ENCODE assay signal across 8 cellular contexts in the genomic region with DNA sequence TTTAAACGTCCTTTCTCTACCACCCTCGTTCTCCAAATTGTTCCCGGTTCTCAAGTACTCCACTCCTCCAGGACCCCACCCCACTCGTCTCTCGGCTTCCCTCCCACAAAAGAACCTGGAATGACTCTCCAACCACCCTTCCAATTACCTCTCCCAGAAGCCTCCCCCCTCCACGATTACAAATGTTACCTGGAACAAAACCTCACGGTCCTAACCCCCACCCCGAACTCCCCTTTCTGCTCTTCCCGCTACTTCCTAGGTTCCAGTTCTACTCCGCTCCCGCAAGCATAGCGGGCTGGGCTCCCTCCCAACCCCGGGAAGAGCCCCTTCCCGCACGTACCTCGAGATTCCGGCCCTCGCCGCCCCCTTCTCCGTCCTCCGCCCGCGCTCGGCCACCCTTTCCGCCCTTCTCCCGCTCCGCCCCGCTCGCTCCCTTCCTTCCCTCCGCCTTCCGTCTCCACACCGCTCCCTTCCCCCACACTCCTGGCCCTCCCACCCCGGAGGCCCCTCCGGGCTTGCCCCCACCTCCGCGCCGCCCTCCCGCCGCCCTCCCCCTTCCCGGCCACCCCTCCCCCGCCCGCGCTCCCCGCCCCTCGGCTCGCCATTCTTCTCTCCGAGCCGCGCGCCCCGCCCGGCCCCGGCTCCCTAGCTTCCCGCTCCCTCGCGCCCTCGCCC. TPM values are rescaled to one million over a fixed set of nuclear protein-coding genes. Genes with fewer than 3 reads are reported as not detected.
DNase-seq lines count a peak whose midpoint lies in the region; ATAC-seq, FAIRE-seq and TF ChIP-seq lines count a peak whose summit lies in the region.

No MANE protein-coding gene starts in this region.

- peak overlapping the region; percentile 96 for H2AK5ac ChIP-seq in trophoblast cell (ENCODE audit: low read length)

- H3K4me1 ChIP-seq in trophoblast cell (ENCODE audit: control insufficient read depth in 1 of 2, insufficient read depth in 2 of 2, low read length in 2 of 2), result no peaks in the 10 kb centered on the region
- H3K4me1 ChIP-seq in tibial nerve, result peaks cover 0 to 39% (median 11%) of the 10 kb centered on the region in 4 donors

- H3K36me3 ChIP-seq in SK-N-MC (ENCODE audit: insufficient read depth, low read length), result peaks cover 4% of the 10 kb centered on the region; the same call in 1 of the 2 replicates
- peaks cover 6 to 7% of the 10 kb centered on the region in 2 experiments for H3K36me3 ChIP-seq in trophoblast cell (ENCODE audit: control insufficient read depth in 1 of 2, insufficient read depth in 2 of 2, low read length in 2 of 2)
- peaks cover 0 to 32% (median 0%) of the 10 kb centered on the region in 3 donors for H3K36me3 ChIP-seq in tibial nerve

- TF ChIP-seq CTCF in D721Med (IDR thresholded peaks at IDR 0.05; ENCODE audit: insufficient read depth, missing control alignments), result no peak
- no peak for TF ChIP-seq CTCF in tibial nerve (IDR thresholded peaks at IDR 0.05)

- peaks cover 21% of the 10 kb centered on the region for H3K79me2 ChIP-seq in trophoblast cell (ENCODE audit: control insufficient read depth, insufficient read depth, low read length, poor library complexity)

- H3K4me3 ChIP-seq in SK-N-MC (peak overlapping the region; percentile 84), trophoblast cell (ENCODE audit: low read depth, low read length) (peak overlapping the region; percentile 97), tibial nerve (peak overlapping the region; percentile 69 to 85 (median 75))

- peak overlapping the region; percentile 99 for H2BK120ac ChIP-seq in trophoblast cell (ENCODE audit: insufficient read depth, low read length, poor library complexity)

- WGBS in trophoblast cell (ENCODE audit: extremely low coverage, insufficient coverage, insufficient read length), result no CpG with 5 or more reads among the region's 57 CpGs
- WGBS in tibial nerve, 2 donors, result 1 to 3% methylated on average over 45 to 54 of the region's 57 CpGs

- H3K27me3 ChIP-seq in trophoblast cell (ENCODE audit: insufficient read depth, low read length) (no peaks in the 10 kb centered on the region), tibial nerve (no peaks in the 10 kb centered on the region)

- peak overlapping the region; percentile 100 for H3K14ac ChIP-seq in trophoblast cell (ENCODE audit: low read length)

- H3K4me3 Mint-ChIP-seq in activated naive CD8-positive, alpha-beta T cell, result peak overlapping the region; percentile 93

- H3K4ac ChIP-seq in trophoblast cell (ENCODE audit: low read depth, low read length), result peak overlapping the region; percentile 97

- H3K9me3 ChIP-seq in SK-N-MC (ENCODE audit: low read depth, low read length) (no peaks in the 10 kb centered on the region), trophoblast cell (ENCODE audit: insufficient read depth, low read depth, low read length) (no peaks in the 10 kb centered on the region), tibial nerve (no peaks in the 10 kb centered on the region)

- peak overlapping the region; percentile 99 for H4K8ac ChIP-seq in trophoblast cell (ENCODE audit: low read depth, low read length)

- H3K27me3 Mint-ChIP-seq in activated naive CD8-positive, alpha-beta T cell, result no peaks in the 10 kb centered on the region

- H2BK12ac ChIP-seq in trophoblast cell (ENCODE audit: low read length), result peak overlapping the region; percentile 38

- ATAC-seq in GM21619 (IDR thresholded peaks at IDR 0.05; ENCODE audit: unreplicated experiment) (peak; percentile 35), Right ventricle myocardium inferior (peak; percentile 83)

- no peak for TF ChIP-seq POLR2A in tibial nerve (IDR thresholded peaks at IDR 0.05)

- H3K18ac ChIP-seq in trophoblast cell (ENCODE audit: low read length), result peak overlapping the region; percentile 100

- peak overlapping the region; percentile 90 for H3K27ac Mint-ChIP-seq in activated naive CD8-positive, alpha-beta T cell

- peak overlapping the region; percentile 100 for H4K91ac ChIP-seq in trophoblast cell (ENCODE audit: low read depth, low read length)

- H3K23ac ChIP-seq in trophoblast cell (ENCODE audit: low read length), result peak overlapping the region; percentile 16

- intact Hi-C loops in Right ventricle myocardium inferior (cut with DNase I), result no loop called here

- H2BK5ac ChIP-seq in trophoblast cell (ENCODE audit: low read depth, low read length, poor library complexity), result peak overlapping the region; percentile 99

- H2AFZ ChIP-seq in trophoblast cell (ENCODE audit: insufficient read depth, low read length, poor library complexity), result peak overlapping the region; percentile 98

- H3K36me3 Mint-ChIP-seq in activated naive CD8-positive, alpha-beta T cell, result peaks cover 8% of the 10 kb centered on the region

- H3K9ac ChIP-seq in SK-N-MC (ENCODE audit: insufficient read length) (peak overlapping the region; percentile 89), trophoblast cell (ENCODE audit: low read length) (peak overlapping the region; percentile 99)

- H3K27ac ChIP-seq in SK-N-MC, result peak overlapping the region; percentile 76; the same call in 1 of the 2 replicates
- peak overlapping the region; percentile 99 for H3K27ac ChIP-seq in trophoblast cell (ENCODE audit: low read depth, low read length)
- H3K27ac ChIP-seq in tibial nerve, result peak overlapping the region; percentile 89 to 96 (median 94)

- H3K79me1 ChIP-seq in trophoblast cell (ENCODE audit: low read length), result peaks cover 14% of the 10 kb centered on the region

- no peaks in the 10 kb centered on the region for H3K9me3 Mint-ChIP-seq in activated naive CD8-positive, alpha-beta T cell (ENCODE audit: low read depth)

- DNase-seq in D721Med (ENCODE audit: insufficient read length, low spot score) (peak; percentile 53), KG1 (lab: John Stamatoyannopoulos, UW) (peak; percentile 49), SK-N-MC (ENCODE audit: low read depth, low spot score) (no peak), Right ventricle myocardium inferior (ENCODE audit: missing footprints) (peak; percentile 80), trophoblast cell (peak; percentile 16 to 60), tibial nerve (ENCODE audit: low spot score in 2 of 2) (peak; percentile 35 to 50)

- no peak for TF ChIP-seq EP300 in tibial nerve (IDR thresholded peaks at IDR 0.05)

- H3K4me1 Mint-ChIP-seq in activated naive CD8-positive, alpha-beta T cell (ENCODE audit: low read depth), result peaks cover 55% of the 10 kb centered on the region

- no peak for FAIRE-seq in D721Med (lab: Jason Lieb, UNC)

- peak overlapping the region; percentile 85 for H3K4me2 ChIP-seq in trophoblast cell (ENCODE audit: low read length)

- H4K12ac ChIP-seq in trophoblast cell (ENCODE audit: low read depth, low read length), result peak overlapping the region; percentile 100

RNA-seq across cellular contexts. Expression of gene CHTF8, which starts 0.5 kb away (rescaled TPM):
- total RNA-seq in Right ventricle myocardium inferior (58.3 TPM), tibial nerve (10 to 100 TPM; 58.8 to 99.0 (median 76.5) TPM)
- polyA plus RNA-seq in trophoblast cell (2013), result 99.6 and 102 TPM in 2 replicates

RNA-seq across cellular contexts. Expression of gene UTP4, which starts 0.6 kb away (rescaled TPM):
- 26.6 TPM for total RNA-seq in Right ventricle myocardium inferior
- polyA plus RNA-seq in trophoblast cell (2013), result 30.0 and 32.5 TPM in 2 replicates
- total RNA-seq in tibial nerve, result 10 to 100 TPM; 17.6 to 48.0 (median 24.1) TPM

RNA-seq across cellular contexts. Expression of gene HAS3, which starts 26.4 kb away (rescaled TPM):
- total RNA-seq in Right ventricle myocardium inferior, result 0.30 TPM
- 0.31 and 0.49 TPM in 2 replicates for polyA plus RNA-seq in trophoblast cell (2013)
- total RNA-seq in tibial nerve, result 1 to 10 TPM in 2 of 4 donors, under 1 TPM in 2; 0.42 to 7.1 (median 2.1) TPM

RNA-seq across cellular contexts. Expression of gene SNTB2, which starts 55.1 kb away (rescaled TPM):
- total RNA-seq in Right ventricle myocardium inferior, result 16.5 TPM
- 5.3 TPM in 2 replicates for polyA plus RNA-seq in trophoblast cell (2013)
- 10 to 100 TPM; 33.1 to 50.2 (median 37.7) TPM for total RNA-seq in tibial nerve
